2 cellular contexts compared by ENCODE assay signal in genomic region chr21:44990921-44991320, GRCh38.
TF ChIP-seq lines count a peak whose summit lies in the region.

No MANE protein-coding gene starts in this region.

TF ChIP-seq in IMR-90, 13 proteins besides CTCF, POLR2A, EP300 and RAD21:
- no peak for TF ChIP-seq MAZ (IDR thresholded peaks at IDR 0.05; ENCODE audit: borderline replicate concordance, low read depth, low read length)
- TF ChIP-seq USF2 (IDR thresholded peaks at IDR 0.05; ENCODE audit: low read depth, low read length) = no peak
- no peak for TF ChIP-seq FOS (IDR thresholded peaks at IDR 0.05; ENCODE audit: low read depth, low read length)
- no peak for TF ChIP-seq CEBPB (IDR thresholded peaks at IDR 0.05; ENCODE audit: low read depth, low read length)
- no peak for TF ChIP-seq CHD1 (IDR thresholded peaks at IDR 0.05; ENCODE audit: low read depth, low read length)
- TF ChIP-seq MXI1 (IDR thresholded peaks at IDR 0.05; ENCODE audit: borderline replicate concordance, low read depth, low read length) = no peak
- TF ChIP-seq RCOR1 (IDR thresholded peaks at IDR 0.05; ENCODE audit: insufficient replicate concordance, low read length) = no peak
- TF ChIP-seq NFE2L2 (IDR thresholded peaks at IDR 0.05; ENCODE audit: low read depth, low read length) = no peak
- no peak for TF ChIP-seq ELK1 (IDR thresholded peaks at IDR 0.05; ENCODE audit: borderline replicate concordance, low read depth, low read length)
- TF ChIP-seq RFX5 (IDR thresholded peaks at IDR 0.05; ENCODE audit: low read depth, low read length) = no peak
- no peak for TF ChIP-seq MAFK (IDR thresholded peaks at IDR 0.05; ENCODE audit: low read depth, low read length)
- TF ChIP-seq BHLHE40 (IDR thresholded peaks at IDR 0.05; ENCODE audit: low read depth, low read length) = no peak
- TF ChIP-seq SMC3 (IDR thresholded peaks at IDR 0.05; ENCODE audit: low read depth, low read length) = no peak

TF ChIP-seq in HEK293T, 16 proteins besides CTCF, POLR2A, EP300 and RAD21 (continued from another document):
- TF ChIP-seq CTBP1 (IDR thresholded peaks at IDR 0.05; ENCODE audit: borderline replicate concordance) (no peak), SP1 (IDR thresholded peaks at IDR 0.05) (no peak), FOXK2 (IDR thresholded peaks at IDR 0.05) (no peak), HDGF (IDR thresholded peaks at IDR 0.05; ENCODE audit: borderline replicate concordance) (no peak), BHLHE40 (IDR thresholded peaks at IDR 0.05; ENCODE audit: borderline replicate concordance) (no peak), ARNT (IDR thresholded peaks at IDR 0.05) (no peak), TARDBP (IDR thresholded peaks at IDR 0.05) (no peak), SUZ12 (IDR thresholded peaks at IDR 0.05) (no peak)
